Comparison of ENCODE assay signal across 20 cellular contexts in genomic region chr7:39574673-39575349, GRCh38. TPM values are rescaled to one million over a fixed set of nuclear protein-coding genes. Genes with fewer than 3 reads are reported as not detected.
DNase-seq lines count a peak whose midpoint lies in the region; ATAC-seq and TF ChIP-seq lines count a peak whose summit lies in the region.
"Had no signal": no experiment of that assay in that cellular context is flagged by ENCODE, and none has a peak within 500 bp of the region (broad histone marks: within the 10 kb centered on the region; RNA-seq: fewer than 3 reads in every experiment).

No MANE protein-coding gene starts in this region.

- H3K4me3 ChIP-seq in CD4-positive, CD25-positive, alpha-beta regulatory T cell (ENCODE audit: low read depth, low read length), result no peak overlapping the region
- no peak overlapping the region for H3K4me3 ChIP-seq in KMS-11 (IDR thresholded peaks at IDR 0.05; ENCODE audit: insufficient read depth, low read depth, low read length)
- H3K4me3 ChIP-seq in trophoblast cell (ENCODE audit: low read depth, low read length), result no peak overlapping the region
- H3K4me3 ChIP-seq: GM12878, GM23248, HAP-1 had no signal

- peaks cover 18% of the 10 kb centered on the region for H3K36me3 Mint-ChIP-seq in CD4-positive, CD25-positive, alpha-beta regulatory T cell
- H3K36me3 Mint-ChIP-seq in activated T-helper 17 cell treated with anti-CD3 and anti-CD28 coated beads, Interleukin-2, amount 50 U/mL, for 72 hours (ENCODE audit: low read depth), result peaks cover 43% of the 10 kb centered on the region
- peaks cover 22% of the 10 kb centered on the region for H3K36me3 Mint-ChIP-seq in progenitor cell of endocrine pancreas (ENCODE audit: insufficient read depth)

- no peaks in the 10 kb centered on the region for H3K9me3 ChIP-seq in CD4-positive, CD25-positive, alpha-beta regulatory T cell (ENCODE audit: control insufficient read depth in 2 of 2, low read length in 2 of 2)
- H3K9me3 ChIP-seq in trophoblast cell (ENCODE audit: insufficient read depth, low read depth, low read length), result peaks cover 6% of the 10 kb centered on the region
- H3K9me3 ChIP-seq: BE2C, HAP-1 had no signal

- H3K9ac ChIP-seq in KMS-11 (no peak overlapping the region), trophoblast cell (ENCODE audit: low read length) (no peak overlapping the region)
- H3K9ac ChIP-seq: GM23248 had no signal

- no peak overlapping the region for H3K18ac ChIP-seq in trophoblast cell (ENCODE audit: low read length)

- no peak overlapping the region for H3K4ac ChIP-seq in trophoblast cell (ENCODE audit: low read depth, low read length)

- H3K27me3 ChIP-seq in CD4-positive, CD25-positive, alpha-beta regulatory T cell (ENCODE audit: control insufficient read depth, insufficient read depth, low read length), result no peaks in the 10 kb centered on the region
- H3K27me3 ChIP-seq in KMS-11 (ENCODE audit: insufficient read depth, low read depth), result no peaks in the 10 kb centered on the region
- H3K27me3 ChIP-seq in trophoblast cell (ENCODE audit: insufficient read depth, low read length), result no peaks in the 10 kb centered on the region
- H3K27me3 ChIP-seq: BE2C had no signal

- H3K4me3 Mint-ChIP-seq in CD4-positive, CD25-positive, alpha-beta regulatory T cell, result peak overlapping the region in 1 of 4 donors; percentile 3
- no peak overlapping the region for H3K4me3 Mint-ChIP-seq in activated T-helper 17 cell treated with anti-CD3 and anti-CD28 coated beads, Interleukin-2, amount 50 U/mL, for 72 hours
- no peak overlapping the region for H3K4me3 Mint-ChIP-seq in progenitor cell of endocrine pancreas (ENCODE audit: low read depth)
- H3K4me3 Mint-ChIP-seq: CD8-positive, alpha-beta memory T cell; IgD-negative memory B cell had no signal

- TF ChIP-seq CTCF in KMS-11 (conservative IDR thresholded peaks at IDR 0.05; ENCODE audit: low read depth, low read length), result no peak
- TF ChIP-seq CTCF in progenitor cell of endocrine pancreas (IDR thresholded peaks at IDR 0.05; ENCODE audit: unreplicated experiment), result no peak

- no peak overlapping the region for H2BK12ac ChIP-seq in trophoblast cell (ENCODE audit: low read length)

- no CpG with 5 or more reads among the region's 2 CpGs for WGBS in trophoblast cell (ENCODE audit: extremely low coverage, insufficient coverage, insufficient read length)

- H4K91ac ChIP-seq in trophoblast cell (ENCODE audit: low read depth, low read length), result no peak overlapping the region

- no peak overlapping the region for H2BK120ac ChIP-seq in trophoblast cell (ENCODE audit: insufficient read depth, low read length, poor library complexity)

- peaks cover 3 to 10% (median 5%) of the 10 kb centered on the region in 4 donors for H3K4me1 Mint-ChIP-seq in CD4-positive, CD25-positive, alpha-beta regulatory T cell
- H3K4me1 Mint-ChIP-seq in activated T-helper 17 cell treated with anti-CD3 and anti-CD28 coated beads, Interleukin-2, amount 50 U/mL, for 72 hours, result no peaks in the 10 kb centered on the region
- peaks cover under 1% of the 10 kb centered on the region for H3K4me1 Mint-ChIP-seq in progenitor cell of endocrine pancreas (ENCODE audit: low read depth)
- H3K4me1 Mint-ChIP-seq: IgD-negative memory B cell had no signal

- H3K14ac ChIP-seq in trophoblast cell (ENCODE audit: low read length), result no peak overlapping the region

- peak overlapping the region in 2 of 3 donors; percentile 37 to 72 for H3K27ac Mint-ChIP-seq in CD4-positive, CD25-positive, alpha-beta regulatory T cell
- peak overlapping the region; percentile 1 for H3K27ac Mint-ChIP-seq in activated T-helper 17 cell treated with anti-CD3 and anti-CD28 coated beads, Interleukin-2, amount 50 U/mL, for 72 hours
- H3K27ac Mint-ChIP-seq in progenitor cell of endocrine pancreas, result no peak overlapping the region

- no peak overlapping the region for H4K12ac ChIP-seq in trophoblast cell (ENCODE audit: low read depth, low read length)

- H3K4me2 ChIP-seq in KMS-11 (0 out of 2 replicates have a peak overlapping the region, but pooled peaks have one; percentile 19), trophoblast cell (ENCODE audit: low read length) (no peak overlapping the region)

- H3K27me3 Mint-ChIP-seq in CD4-positive, CD25-positive, alpha-beta regulatory T cell, result no peaks in the 10 kb centered on the region
- H3K27me3 Mint-ChIP-seq in activated T-helper 17 cell treated with anti-CD3 and anti-CD28 coated beads, Interleukin-2, amount 50 U/mL, for 72 hours, result no peaks in the 10 kb centered on the region
- no peaks in the 10 kb centered on the region for H3K27me3 Mint-ChIP-seq in progenitor cell of endocrine pancreas
- H3K27me3 Mint-ChIP-seq: CD8-positive, alpha-beta memory T cell; IgD-negative memory B cell had no signal

- no peak for DNase-seq in CD4-positive, CD25-positive, alpha-beta regulatory T cell
- peak; percentile 42 to 68 for DNase-seq in trophoblast cell
- DNase-seq in progenitor cell of endocrine pancreas (ENCODE audit: low spot score, unreplicated experiment), result no peak
- no peak for DNase-seq in central memory CD4-positive, alpha-beta T cell
- DNase-seq: BE2C; CD8-positive, alpha-beta memory T cell; COR-L47; DMS 273 treated with DMSO at 0.1 percent for 48 hours; DMS53; DND-41; EL; GM23248 had no signal

- H2AFZ ChIP-seq in KMS-11 (ENCODE audit: low read depth), result no peak overlapping the region
- no peak overlapping the region for H2AFZ ChIP-seq in trophoblast cell (ENCODE audit: insufficient read depth, low read length, poor library complexity)
- H2AFZ ChIP-seq: GM23248 had no signal

- no peaks in the 10 kb centered on the region for H3K9me3 Mint-ChIP-seq in CD4-positive, CD25-positive, alpha-beta regulatory T cell
- no peaks in the 10 kb centered on the region for H3K9me3 Mint-ChIP-seq in activated T-helper 17 cell treated with anti-CD3 and anti-CD28 coated beads, Interleukin-2, amount 50 U/mL, for 72 hours
- H3K9me3 Mint-ChIP-seq in progenitor cell of endocrine pancreas (ENCODE audit: low read depth), result peaks cover 3% of the 10 kb centered on the region
- H3K9me3 Mint-ChIP-seq: CD8-positive, alpha-beta memory T cell; IgD-negative memory B cell had no signal

- H2BK5ac ChIP-seq in trophoblast cell (ENCODE audit: low read depth, low read length, poor library complexity), result no peak overlapping the region

- H3K79me2 ChIP-seq in KMS-11 (ENCODE audit: insufficient read depth, low read depth) (no peaks in the 10 kb centered on the region), trophoblast cell (ENCODE audit: control insufficient read depth, insufficient read depth, low read length, poor library complexity) (no peaks in the 10 kb centered on the region)

- H4K8ac ChIP-seq in trophoblast cell (ENCODE audit: low read depth, low read length), result no peak overlapping the region

- H3K79me1 ChIP-seq in trophoblast cell (ENCODE audit: low read length), result no peaks in the 10 kb centered on the region

- no peak overlapping the region for H3K23ac ChIP-seq in trophoblast cell (ENCODE audit: low read length)

- no peaks in the 10 kb centered on the region for H3K4me1 ChIP-seq in CD4-positive, CD25-positive, alpha-beta regulatory T cell (ENCODE audit: control insufficient read depth, insufficient read depth, low read length, poor library complexity, severe bottlenecking)
- H3K4me1 ChIP-seq in KMS-11 (ENCODE audit: low read depth, poor library complexity, severe bottlenecking) (peaks cover 20% of the 10 kb centered on the region), trophoblast cell (ENCODE audit: control insufficient read depth in 1 of 2, insufficient read depth in 2 of 2, low read length in 2 of 2) (peaks cover 2 to 5% of the 10 kb centered on the region in 2 experiments)
- H3K4me1 ChIP-seq: BE2C had no signal

- ATAC-seq in CD4-positive, CD25-positive, alpha-beta regulatory T cell (ENCODE audit: low read depth in 2 of 2), result no peak
- no peak for ATAC-seq in activated T-helper 17 cell treated with anti-CD3 and anti-CD28 coated beads, Interleukin-2, amount 50 U/mL, for 72 hours (replicated peaks)
- ATAC-seq in GM19324 (IDR thresholded peaks at IDR 0.05; ENCODE audit: low FRiP score, unreplicated experiment), result no peak
- ATAC-seq: GM12878, HepG2 had no signal

- H2AK5ac ChIP-seq in trophoblast cell (ENCODE audit: low read length), result no peak overlapping the region

- H4K20me1 ChIP-seq in KMS-11 (ENCODE audit: insufficient read depth), result no peaks in the 10 kb centered on the region

- no peak overlapping the region for H3K27ac ChIP-seq in CD4-positive, CD25-positive, alpha-beta regulatory T cell (ENCODE audit: insufficient read depth, low read length, poor library complexity, severe bottlenecking)
- H3K27ac ChIP-seq in KMS-11, result peak overlapping the region; percentile 13; the same call in 1 of the 2 replicates
- no peak overlapping the region for H3K27ac ChIP-seq in trophoblast cell (ENCODE audit: low read depth, low read length)
- H3K27ac ChIP-seq: C4-2B, GM23248 had no signal

- H3K36me3 ChIP-seq in CD4-positive, CD25-positive, alpha-beta regulatory T cell (ENCODE audit: control insufficient read depth, insufficient read depth, low read length), result peaks cover 20% of the 10 kb centered on the region
- H3K36me3 ChIP-seq in KMS-11 (ENCODE audit: insufficient read depth) (no peaks in the 10 kb centered on the region; the same call in 1 of the 2 replicates), trophoblast cell (ENCODE audit: control insufficient read depth in 1 of 2, insufficient read depth in 2 of 2, low read length in 2 of 2) (peaks cover 9 to 15% of the 10 kb centered on the region in 2 experiments)

RNA-seq across cellular contexts. Expression of gene YAE1, which starts 8.6 kb away (rescaled TPM):
- 3.7 TPM for total RNA-seq in CD4-positive, CD25-positive, alpha-beta regulatory T cell
- 10 to 100 TPM; 13.8 to 23.3 (median 19.2) TPM for polyA plus RNA-seq in CD4-positive, CD25-positive, alpha-beta regulatory T cell
- 10 to 100 TPM in 1 of 2 donors, 1 to 10 TPM in 1; 9.2 to 13.9 TPM for total RNA-seq in activated T-helper 17 cell treated with anti-CD3 and anti-CD28 coated beads, Interleukin-2, amount 50 U/mL, for 72 hours
- polyA plus RNA-seq in trophoblast cell (2013), result 15.9 and 16.0 TPM in 2 replicates
- total RNA-seq in progenitor cell of endocrine pancreas, result 33.4 and 35.0 TPM in 2 replicates

RNA-seq across cellular contexts. Expression of gene RALA, which starts 48.6 kb away (rescaled TPM):
- total RNA-seq in CD4-positive, CD25-positive, alpha-beta regulatory T cell, result 22.4 TPM
- 10 to 100 TPM; 57.0 to 71.2 (median 58.4) TPM for polyA plus RNA-seq in CD4-positive, CD25-positive, alpha-beta regulatory T cell
- total RNA-seq in activated T-helper 17 cell treated with anti-CD3 and anti-CD28 coated beads, Interleukin-2, amount 50 U/mL, for 72 hours, result 10 to 100 TPM; 21.6 to 27.9 TPM
- 42.3 and 43.6 TPM in 2 replicates for polyA plus RNA-seq in trophoblast cell (2013)
- 39.6 and 42.4 TPM in 2 replicates for total RNA-seq in progenitor cell of endocrine pancreas

Comparison
In these comparisons a context has a peak if more than half of its experiments do, and no peak if none do; other contexts are left out.
1. DNase-seq: peak in trophoblast cell (2 of 2); none in CD4-positive, CD25-positive, alpha-beta regulatory T cell (0 of 3), progenitor cell of endocrine pancreas (single experiment) and central memory CD4-positive, alpha-beta T cell (single experiment).